In genomic region chr5:34524123-34524522, GRCh38 we compare ENCODE assay signal across 16 cellular contexts.
DNase-seq lines count a peak whose midpoint lies in the region; ATAC-seq, FAIRE-seq and TF ChIP-seq lines count a peak whose summit lies in the region.
"Had no signal": no experiment of that assay in that cellular context is flagged by ENCODE, and none has a peak within 500 bp of the region (broad histone marks: within the 10 kb centered on the region; RNA-seq: fewer than 3 reads in every experiment).

No MANE protein-coding gene starts in this region.

- POLR2A ChIA-PET in K562 (lab: Yijun Ruan, JAX) = interaction anchor here (0.7 to 1.4 kb wide), 5 partner anchors 8 to 391 kb away, joined by 3 to 5 read pairs (median 3); partner anchors contain the start of genes BRIX1 and RAD1

- ATAC-seq in natural killer cell treated with Interleukin-12 subunit alpha and Interleukin-12 subunit beta and Interleukin-15 and Interleukin-18, amount 100 ng/mL, for 72 hours = peak; percentile 41 to 57
- ATAC-seq in natural killer cell (no peak), K562 (peak; percentile 71), GM18909 (IDR thresholded peaks at IDR 0.05; ENCODE audit: poor library complexity, unreplicated experiment) (no peak), HG02678 (IDR thresholded peaks at IDR 0.05; ENCODE audit: unreplicated experiment) (no peak), HG03457 (IDR thresholded peaks at IDR 0.05; ENCODE audit: unreplicated experiment) (no peak)
- ATAC-seq in activated T-cell treated with anti-CD3 and anti-CD28 coated beads, Interleukin-2, amount 50 U/mL, for 4 hours = no peak
- ATAC-seq: activated CD4-positive, CD25-positive, alpha-beta regulatory T cell treated with anti-CD3 and anti-CD28 coated beads, Interleukin-2, amount 50 U/mL, for 24 hours; left lobe of liver had no signal

- no peaks in the 10 kb centered on the region for H3K27me3 ChIP-seq in K562 (ENCODE audit: control insufficient read depth in 2 of 2, insufficient read depth in 2 of 2, low read length in 2 of 2)

- H3K4me3 Mint-ChIP-seq in natural killer cell treated with Interleukin-12 subunit alpha and Interleukin-12 subunit beta and Interleukin-15 and Interleukin-18, amount 100 ng/mL, for 72 hours = no peak overlapping the region
- no peak overlapping the region for H3K4me3 Mint-ChIP-seq in natural killer cell
- H3K4me3 Mint-ChIP-seq in activated T-cell treated with anti-CD3 and anti-CD28 coated beads, Interleukin-2, amount 50 U/mL, for 4 hours = no peak overlapping the region
- H3K4me3 Mint-ChIP-seq: stimulated activated naive CD8-positive, alpha-beta T cell treated with anti-CD3 and anti-CD28 coated beads, Interleukin-15, Interleukin-2, amounts not matched to agents 100 ng/mL and 50 ng/mL, for 24 hours had no signal

- H3K9me3 ChIP-seq in K562 (replicated peaks; ENCODE audit: control insufficient read depth, insufficient read depth, low read depth, low read length) = no peaks in the 10 kb centered on the region

- no peaks in the 10 kb centered on the region for H3K36me3 Mint-ChIP-seq in natural killer cell treated with Interleukin-12 subunit alpha and Interleukin-12 subunit beta and Interleukin-15 and Interleukin-18, amount 100 ng/mL, for 72 hours
- H3K36me3 Mint-ChIP-seq in natural killer cell = no peaks in the 10 kb centered on the region
- H3K36me3 Mint-ChIP-seq in activated T-cell treated with anti-CD3 and anti-CD28 coated beads, Interleukin-2, amount 50 U/mL, for 4 hours (ENCODE audit: insufficient read depth) = no peaks in the 10 kb centered on the region

- H3K9me3 Mint-ChIP-seq in natural killer cell treated with Interleukin-12 subunit alpha and Interleukin-12 subunit beta and Interleukin-15 and Interleukin-18, amount 100 ng/mL, for 72 hours = no peaks in the 10 kb centered on the region
- H3K9me3 Mint-ChIP-seq in natural killer cell = no peaks in the 10 kb centered on the region
- no peaks in the 10 kb centered on the region for H3K9me3 Mint-ChIP-seq in activated T-cell treated with anti-CD3 and anti-CD28 coated beads, Interleukin-2, amount 50 U/mL, for 4 hours
- H3K9me3 Mint-ChIP-seq: stimulated activated naive CD8-positive, alpha-beta T cell treated with anti-CD3 and anti-CD28 coated beads, Interleukin-15, Interleukin-2, amounts not matched to agents 100 ng/mL and 50 ng/mL, for 24 hours had no signal

- TF ChIP-seq POLR2A in K562 (conservative IDR thresholded peaks at IDR 0.05) = no peak

- H4K20me1 ChIP-seq in K562 (replicated peaks; ENCODE audit: control insufficient read depth, insufficient read depth, low read length) = no peaks in the 10 kb centered on the region

- CTCF ChIA-PET in K562 (lab: Yijun Ruan, JAX; ENCODE audit: low intra/inter-chr PET ratio) = interaction anchor here (1.0 to 2.9 kb wide), 4 partner anchors 12 to 374 kb away, joined by 4 to 38 read pairs (median 8); partner anchors contain the start of gene RAI14

- WGBS in K562 (ENCODE audit: insufficient coverage, low coverage, missing lambda C conversion rate) = 48% methylated on average over 1 of the region's 1 CpG

- no peak overlapping the region for H3K4me3 ChIP-seq in K562

- 0 out of 2 replicates have a peak overlapping the region, but pooled peaks have one; percentile 2 for H2AFZ ChIP-seq in K562 (ENCODE audit: low read depth, low read length)

- H3K4me1 Mint-ChIP-seq in natural killer cell treated with Interleukin-12 subunit alpha and Interleukin-12 subunit beta and Interleukin-15 and Interleukin-18, amount 100 ng/mL, for 72 hours (ENCODE audit: low read depth in 2 of 2) = peaks cover 7 to 14% of the 10 kb centered on the region in 2 donors
- peaks cover 11 to 15% of the 10 kb centered on the region in 2 donors for H3K4me1 Mint-ChIP-seq in natural killer cell
- no peaks in the 10 kb centered on the region for H3K4me1 Mint-ChIP-seq in activated T-cell treated with anti-CD3 and anti-CD28 coated beads, Interleukin-2, amount 50 U/mL, for 4 hours (ENCODE audit: low read depth)

- peak overlapping the region; percentile 19; the same call in 1 of the 2 replicates for H3K4me2 ChIP-seq in K562 (ENCODE audit: insufficient read depth, low read length)

- in situ Hi-C loops in K562 (cut with MboI) = no loop called here

- H3K27me3 Mint-ChIP-seq in natural killer cell treated with Interleukin-12 subunit alpha and Interleukin-12 subunit beta and Interleukin-15 and Interleukin-18, amount 100 ng/mL, for 72 hours = peaks cover 4 to 5% of the 10 kb centered on the region in 2 donors
- no peaks in the 10 kb centered on the region for H3K27me3 Mint-ChIP-seq in natural killer cell (ENCODE audit: low read depth in 2 of 2)
- no peaks in the 10 kb centered on the region for H3K27me3 Mint-ChIP-seq in activated T-cell treated with anti-CD3 and anti-CD28 coated beads, Interleukin-2, amount 50 U/mL, for 4 hours (ENCODE audit: low read depth)

- TF ChIP-seq RAD21 in K562 (CRISPR knock-in tag; conservative IDR thresholded peaks at IDR 0.05 in 1 of 2, IDR thresholded peaks at IDR 0.05 in 1 of 2) = no peak

- no peak for DNase-seq in natural killer cell treated with Interleukin-12 subunit alpha and Interleukin-12 subunit beta and Interleukin-15 and Interleukin-18, amount 100 ng/mL, for 72 hours (ENCODE audit: low spot score)
- DNase-seq in natural killer cell = no peak
- DNase-seq in K562 (ENCODE audit: extremely low read depth in 1 of 4, low spot score in 3 of 4) = peak in 2 of 4 experiments; percentile 55 to 70
- peak; percentile 76 for DNase-seq in kidney tubule cell (ENCODE audit: low spot score)
- DNase-seq in activated T-cell treated with anti-CD3 and anti-CD28 coated beads, Interleukin-2, amount 50 U/mL, for 4 hours = no peak
- DNase-seq: DMS79, NCI-H1105 treated with DMSO at 0.1 percent for 48 hours, posterior cingulate gyrus had no signal

- H3K27ac ChIP-seq in K562 (ENCODE audit: extremely low read depth, low read depth, low read length) = 0 out of 3 replicates have a peak overlapping the region, but pooled peaks have one; percentile 4

- H3K36me3 ChIP-seq in K562 (ENCODE audit: control insufficient read depth, insufficient read depth, low read length) = no peaks in the 10 kb centered on the region

- no peaks in the 10 kb centered on the region for H3K9me1 ChIP-seq in K562 (ENCODE audit: control insufficient read depth, insufficient read depth, low read length)

- H3K79me2 ChIP-seq in K562 (ENCODE audit: control insufficient read depth, insufficient read depth, low read length) = no peaks in the 10 kb centered on the region

- BruUV-seq in K562 (replicated peaks; lab: Mats Ljungman, UMichigan) = no TSS peak

- TF ChIP-seq EP300 in K562 (IDR thresholded peaks at IDR 0.05; ENCODE audit: low read length) = peak; percentile 46; the same call in 1 of the 2 replicates

- H3K4me1 ChIP-seq in K562 (replicated peaks in 1 of 2; ENCODE audit: control insufficient read depth in 2 of 2, insufficient read depth in 2 of 2, low read length in 2 of 2) = peaks cover 16 to 35% of the 10 kb centered on the region in 2 experiments; a peak in 3 of 5 replicates

- H3K27ac Mint-ChIP-seq in natural killer cell treated with Interleukin-12 subunit alpha and Interleukin-12 subunit beta and Interleukin-15 and Interleukin-18, amount 100 ng/mL, for 72 hours = peak overlapping the region in 1 of 2 donors; percentile 53
- H3K27ac Mint-ChIP-seq in natural killer cell = peak overlapping the region in 1 of 2 donors; percentile 70
- H3K27ac Mint-ChIP-seq: stimulated activated naive CD8-positive, alpha-beta T cell treated with anti-CD3 and anti-CD28 coated beads, Interleukin-15, Interleukin-2, amounts not matched to agents 100 ng/mL and 50 ng/mL, for 24 hours had no signal

- H3K9ac ChIP-seq in K562 (ENCODE audit: insufficient read depth in 1 of 2, low read depth in 2 of 2, low read length in 2 of 2) = no peak overlapping the region

- intact Hi-C loops in natural killer cell (cut with micrococcal nuclease) = loop anchor here (5.0 kb wide), 1 partner anchor 37 kb away; no protein-coding TSS in a partner anchor
- intact Hi-C loops in K562 (cut with micrococcal nuclease) = loop anchor here (5.0 to 10.0 kb wide), 3 partner anchors 133 to 281 kb away; partner anchors contain the start of gene RAI14

- peak; percentile 44 for FAIRE-seq in K562 (lab: Jason Lieb, UNC)
- FAIRE-seq: frontal cortex, GM18507 had no signal

- no peak for TF ChIP-seq CTCF in natural killer cell (IDR thresholded peaks at IDR 0.05)
- TF ChIP-seq CTCF in K562 (IDR thresholded peaks at IDR 0.05 in 2 of 3, conservative IDR thresholded peaks at IDR 0.05 in 1 of 3; ENCODE audit: insufficient read depth in 2 of 3, low read depth in 1 of 3, low read length in 3 of 3) = no peak

TF ChIP-seq in K562, 482 proteins besides CTCF, POLR2A, EP300 and RAD21 (continues in another document):
- TF ChIP-seq TAL1 (IDR thresholded peaks at IDR 0.05) (peak; percentile 46; the same call in 1 of the 2 replicates), JUND (IDR thresholded peaks at IDR 0.05; ENCODE audit: borderline replicate concordance, low read depth, low read length) (peak; percentile 92), JUND (tag; IDR thresholded peaks at IDR 0.05; ENCODE audit: borderline replicate concordance, low read depth, low read length) (peak; percentile 93; the same call in 2 of the 3 replicates), ZBED1 (IDR thresholded peaks at IDR 0.05) (no peak), ZNF449 (CRISPR knock-in tag; IDR thresholded peaks at IDR 0.05) (no peak), NEUROD1 (IDR thresholded peaks at IDR 0.05; ENCODE audit: borderline replicate concordance, low read depth, low read length, partially characterized antibody) (no peak)

Comparison
In these comparisons a context has a peak if more than half of its experiments do, and no peak if none do; other contexts are left out.
1. ATAC-seq: peak in natural killer cell treated with Interleukin-12 subunit alpha and Interleukin-12 subunit beta and Interleukin-15 and Interleukin-18, amount 100 ng/mL, for 72 hours (2 of 2) and K562 (single experiment); none in natural killer cell (0 of 3), GM18909 (single experiment), HG02678 (single experiment), activated T-cell treated with anti-CD3 and anti-CD28 coated beads, Interleukin-2, amount 50 U/mL, for 4 hours (0 of 2) and HG03457 (single experiment).